ENCODE assay signal across 16 cellular contexts in genomic region chrX:24902808-24903207, GRCh38.
A peak's percentile ranks its signal among the peaks of the same experiment; 100 is the strongest.
DNase-seq lines count a peak whose midpoint lies in the region; ATAC-seq and TF ChIP-seq lines count a peak whose summit lies in the region.
"Had no signal": no experiment of that assay in that cellular context is flagged by ENCODE, and none has a peak within 500 bp of the region (broad histone marks: within the 10 kb centered on the region; RNA-seq: fewer than 3 reads in every experiment).

No MANE protein-coding gene starts in this region.

- in situ Hi-C loops in brain microvascular endothelial cell (cut with HindIII; ENCODE audit: low pct_ligation_motif_present, low sequenced_read_pairs): no loop called here

- peaks cover 37% of the 10 kb centered on the region for H3K36me3 Mint-ChIP-seq in activated CD8-positive, alpha-beta memory T cell treated with anti-CD3 and anti-CD28 coated beads, Interleukin-2, amount 10 ng/mL, durations not matched to agents 7 days and 5 days
- peaks cover 39% of the 10 kb centered on the region for H3K36me3 Mint-ChIP-seq in nephron progenitor cell (ENCODE audit: low read depth)
- H3K36me3 Mint-ChIP-seq in activated T-helper 17 cell treated with anti-CD3 and anti-CD28 coated beads, Interleukin-2, amount 50 U/mL, for 72 hours (ENCODE audit: low read depth): peaks cover 24% of the 10 kb centered on the region

- no peaks in the 10 kb centered on the region for H3K27me3 Mint-ChIP-seq in activated CD8-positive, alpha-beta memory T cell treated with anti-CD3 and anti-CD28 coated beads, Interleukin-2, amount 10 ng/mL, durations not matched to agents 7 days and 5 days
- H3K27me3 Mint-ChIP-seq in nephron progenitor cell (ENCODE audit: low read depth, poor library complexity): no peaks in the 10 kb centered on the region
- H3K27me3 Mint-ChIP-seq in activated T-helper 17 cell treated with anti-CD3 and anti-CD28 coated beads, Interleukin-2, amount 50 U/mL, for 72 hours: no peaks in the 10 kb centered on the region
- H3K27me3 Mint-ChIP-seq: CD4-positive, alpha-beta memory T cell had no signal

- no peak for ATAC-seq in activated CD8-positive, alpha-beta memory T cell treated with anti-CD3 and anti-CD28 coated beads, Interleukin-2, amount 10 ng/mL, durations not matched to agents 7 days and 5 days
- no peak for ATAC-seq in activated T-helper 17 cell treated with anti-CD3 and anti-CD28 coated beads, Interleukin-2, amount 50 U/mL, for 72 hours (replicated peaks)

- H3K36me3 ChIP-seq in brain microvascular endothelial cell (replicated peaks): no peaks in the 10 kb centered on the region

- no peak for TF ChIP-seq CTCF in brain microvascular endothelial cell (IDR thresholded peaks at IDR 0.05; ENCODE audit: low read depth, low read length, missing control alignments)
- TF ChIP-seq CTCF in foreskin fibroblast (IDR thresholded peaks at IDR 0.05; ENCODE audit: low read depth, low read length): no peak
- no peak for TF ChIP-seq CTCF in nephron progenitor cell (IDR thresholded peaks at IDR 0.05)

- H3K27ac Mint-ChIP-seq in activated CD8-positive, alpha-beta memory T cell treated with anti-CD3 and anti-CD28 coated beads, Interleukin-2, amount 10 ng/mL, durations not matched to agents 7 days and 5 days: no peak overlapping the region
- no peak overlapping the region for H3K27ac Mint-ChIP-seq in nephron progenitor cell
- no peak overlapping the region for H3K27ac Mint-ChIP-seq in activated T-helper 17 cell treated with anti-CD3 and anti-CD28 coated beads, Interleukin-2, amount 50 U/mL, for 72 hours

- no peaks in the 10 kb centered on the region for H3K9me3 Mint-ChIP-seq in activated CD8-positive, alpha-beta memory T cell treated with anti-CD3 and anti-CD28 coated beads, Interleukin-2, amount 10 ng/mL, durations not matched to agents 7 days and 5 days (ENCODE audit: low read depth)
- H3K9me3 Mint-ChIP-seq in nephron progenitor cell: peaks cover 9% of the 10 kb centered on the region
- no peaks in the 10 kb centered on the region for H3K9me3 Mint-ChIP-seq in activated T-helper 17 cell treated with anti-CD3 and anti-CD28 coated beads, Interleukin-2, amount 50 U/mL, for 72 hours

- no peaks in the 10 kb centered on the region for H3K4me1 Mint-ChIP-seq in activated CD8-positive, alpha-beta memory T cell treated with anti-CD3 and anti-CD28 coated beads, Interleukin-2, amount 10 ng/mL, durations not matched to agents 7 days and 5 days
- no peaks in the 10 kb centered on the region for H3K4me1 Mint-ChIP-seq in nephron progenitor cell
- no peaks in the 10 kb centered on the region for H3K4me1 Mint-ChIP-seq in activated T-helper 17 cell treated with anti-CD3 and anti-CD28 coated beads, Interleukin-2, amount 50 U/mL, for 72 hours

- CTCF ChIA-PET in activated CD8-positive, alpha-beta memory T cell treated with anti-CD3 and anti-CD28 coated beads, Interleukin-2, amount 10 ng/mL, durations not matched to agents 7 days and 5 days (lab: Charles Lee): no interaction called here

- no peaks in the 10 kb centered on the region for H3K27me3 ChIP-seq in brain microvascular endothelial cell (replicated peaks)

- DNase-seq in AG08396 (ENCODE audit: low spot score): peak; percentile 38
- peak; percentile 35 for DNase-seq in HT1080 (ENCODE audit: low read depth)
- DNase-seq in brain microvascular endothelial cell: peak; percentile 62
- DNase-seq in foreskin fibroblast: peak; percentile 49 to 79
- DNase-seq in activated CD8-positive, alpha-beta memory T cell treated with anti-CD3 and anti-CD28 coated beads, Interleukin-2, amount 10 ng/mL, durations not matched to agents 7 days and 5 days: no peak
- no peak for DNase-seq in SIG-M5 (lab: John Stamatoyannopoulos, UW)
- DNase-seq in nephron progenitor cell: no peak
- DNase-seq: activated CD4-positive, alpha-beta T cell treated with anti-CD3 and anti-CD28 coated beads, Interleukin-2, amount 50 U/mL, for 4 hours; CD4-positive, alpha-beta memory T cell; cortex of kidney; NCI-H1417 treated with DMSO at 0.1 percent for 48 hours; NCI-H69; occipital lobe; Right ventricle myocardium superior; stimulated activated CD4-positive, alpha-beta T cell treated with anti-CD3 and anti-CD28 coated beads, Interleukin-15, amount 100 ng/mL, for 24 hours had no signal

- H3K4me3 Mint-ChIP-seq in activated CD8-positive, alpha-beta memory T cell treated with anti-CD3 and anti-CD28 coated beads, Interleukin-2, amount 10 ng/mL, durations not matched to agents 7 days and 5 days: no peak overlapping the region
- H3K4me3 Mint-ChIP-seq in nephron progenitor cell: no peak overlapping the region
- H3K4me3 Mint-ChIP-seq in activated T-helper 17 cell treated with anti-CD3 and anti-CD28 coated beads, Interleukin-2, amount 50 U/mL, for 72 hours: no peak overlapping the region
- H3K4me3 Mint-ChIP-seq: CD4-positive, alpha-beta memory T cell had no signal

- H3K4me3 ChIP-seq in brain microvascular endothelial cell (ENCODE audit: low read depth, low read length) (no peak overlapping the region), foreskin fibroblast (ENCODE audit: low read depth in 1 of 2, low read length in 2 of 2) (no peak overlapping the region)

- H3K27ac ChIP-seq in brain microvascular endothelial cell: no peak overlapping the region

Comparison
In these comparisons a context has a peak if more than half of its experiments do, and no peak if none do; other contexts are left out.
1. DNase-seq: peak in AG08396 (single experiment), HT1080 (single experiment), brain microvascular endothelial cell (single experiment) and foreskin fibroblast (2 of 2); none in activated CD8-positive, alpha-beta memory T cell treated with anti-CD3 and anti-CD28 coated beads, Interleukin-2, amount 10 ng/mL, durations not matched to agents 7 days and 5 days (single experiment), SIG-M5 (single experiment) and nephron progenitor cell (single experiment).